In the genomic region with DNA sequence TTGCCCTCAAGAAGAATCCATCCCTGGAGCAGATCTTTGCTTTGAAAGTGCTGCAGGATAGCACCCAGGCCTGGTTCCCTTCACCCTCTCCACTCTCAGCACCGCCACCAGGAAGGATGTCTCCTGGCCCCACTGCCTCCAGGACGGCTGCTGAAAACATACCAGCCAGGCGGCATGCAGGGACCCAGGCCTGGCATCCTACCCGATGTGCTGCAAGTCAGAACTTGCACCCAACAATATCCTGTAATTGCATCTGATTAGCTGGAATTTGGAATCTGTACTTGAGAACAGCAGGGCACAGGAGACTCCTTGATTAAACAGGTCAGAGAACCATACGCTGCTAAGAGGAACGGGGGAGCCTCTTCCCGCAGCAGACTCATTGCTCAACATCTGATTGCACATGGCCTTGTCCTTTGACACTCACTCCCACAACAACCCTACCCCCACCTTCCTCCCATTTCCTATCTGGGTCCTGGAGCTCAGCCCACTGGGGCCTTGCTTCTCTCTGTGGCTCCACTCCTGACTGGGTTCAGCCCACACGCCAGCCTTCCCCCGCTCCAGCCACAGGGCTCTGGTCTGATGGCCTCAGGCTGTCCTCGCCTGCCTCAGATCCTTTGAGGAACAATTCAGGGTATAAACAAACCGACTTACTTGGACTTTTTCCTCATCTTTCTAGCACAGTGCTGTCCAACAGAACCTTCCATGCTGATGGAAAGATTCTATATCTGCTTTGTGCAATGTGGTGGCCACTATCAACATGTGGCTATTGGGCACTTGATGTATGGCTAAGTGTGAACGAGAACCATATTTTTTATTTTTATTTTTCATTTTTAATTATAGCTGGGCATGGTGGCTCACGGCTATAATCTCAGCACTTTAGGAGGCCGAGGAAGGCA, we compare ENCODE assay signal across 1 cellular context.
TF ChIP-seq lines count a peak whose summit lies in the region.

No MANE protein-coding gene starts in this region.

TF ChIP-seq in HepG2, 621 proteins besides CTCF, POLR2A, EP300 and RAD21 (continued from another document and continues in another):
- 0 out of 2 replicates have a peak, but pooled peaks have one; percentile 26 for TF ChIP-seq ZNF468 (CRISPR knock-in tag; IDR thresholded peaks at IDR 0.05)
- peak; percentile 92 for TF ChIP-seq PHF5A (CRISPR knock-in tag; IDR thresholded peaks at IDR 0.05; ENCODE audit: low read depth, unreplicated experiment)
- no peak for TF ChIP-seq AGO1 (IDR thresholded peaks at IDR 0.05; ENCODE audit: low read depth, low read length, poor library complexity, severe bottlenecking)
- peak; percentile 98 for TF ChIP-seq HOXA5 (CRISPR knock-in tag; IDR thresholded peaks at IDR 0.05)
- peak; percentile 100 for TF ChIP-seq SALL1 (CRISPR knock-in tag; IDR thresholded peaks at IDR 0.05)
- TF ChIP-seq ZNF180 (CRISPR knock-in tag; IDR thresholded peaks at IDR 0.05; ENCODE audit: borderline replicate concordance, low read depth), result no peak
- TF ChIP-seq STAG1 (CRISPR knock-in tag; IDR thresholded peaks at IDR 0.05), result peak; percentile 52
- TF ChIP-seq KLF16 (CRISPR knock-in tag; IDR thresholded peaks at IDR 0.05), result peak in 1 of 2 experiments; percentile 100; a peak in 2 of 4 replicates
- peak; percentile 97 for TF ChIP-seq SMYD3 (CRISPR knock-in tag; IDR thresholded peaks at IDR 0.05)
- TF ChIP-seq SALL2 (CRISPR knock-in tag; IDR thresholded peaks at IDR 0.05), result peak; percentile 89
- TF ChIP-seq SP1 (IDR thresholded peaks at IDR 0.05), result no peak
- TF ChIP-seq SP1 (CRISPR knock-in tag; IDR thresholded peaks at IDR 0.05), result peak; percentile 44
- no peak for TF ChIP-seq PTBP1 (IDR thresholded peaks at IDR 0.05; ENCODE audit: low read depth, low read length, poor library complexity, severe bottlenecking)
- TF ChIP-seq ZNF160 (CRISPR knock-in tag; IDR thresholded peaks at IDR 0.05), result peak; percentile 92
- TF ChIP-seq ZBTB3 (CRISPR knock-in tag; IDR thresholded peaks at IDR 0.05; ENCODE audit: borderline replicate concordance, low read depth), result peak; percentile 93
- TF ChIP-seq ATF7-NPFF (CRISPR knock-in tag; IDR thresholded peaks at IDR 0.05; ENCODE audit: low read depth), result 0 out of 2 replicates have a peak, but pooled peaks have one; percentile 17
- TF ChIP-seq, protein P1, sequence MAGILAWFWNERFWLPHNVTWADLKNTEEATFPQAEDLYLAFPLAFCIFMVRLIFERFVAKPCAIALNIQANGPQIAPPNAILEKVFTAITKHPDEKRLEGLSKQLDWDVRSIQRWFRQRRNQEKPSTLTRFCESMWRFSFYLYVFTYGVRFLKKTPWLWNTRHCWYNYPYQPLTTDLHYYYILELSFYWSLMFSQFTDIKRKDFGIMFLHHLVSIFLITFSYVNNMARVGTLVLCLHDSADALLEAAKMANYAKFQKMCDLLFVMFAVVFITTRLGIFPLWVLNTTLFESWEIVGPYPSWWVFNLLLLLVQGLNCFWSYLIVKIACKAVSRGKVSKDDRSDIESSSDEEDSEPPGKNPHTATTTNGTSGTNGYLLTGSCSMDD (CRISPR knock-in tag; IDR thresholded peaks at IDR 0.05), result no peak
- peak; percentile 58; the same call in 1 of the 2 replicates for TF ChIP-seq SATB2 (CRISPR knock-in tag; IDR thresholded peaks at IDR 0.05)
- no peak for TF ChIP-seq ZNF10 (CRISPR knock-in tag; IDR thresholded peaks at IDR 0.05; ENCODE audit: borderline replicate concordance, low read depth)
- peak; percentile 97; the same call in 1 of the 2 replicates for TF ChIP-seq KDM4B (CRISPR knock-in tag; IDR thresholded peaks at IDR 0.05)
- peak; percentile 99 for TF ChIP-seq RXRA (CRISPR knock-in tag; IDR thresholded peaks at IDR 0.05)
- TF ChIP-seq, protein P2, sequence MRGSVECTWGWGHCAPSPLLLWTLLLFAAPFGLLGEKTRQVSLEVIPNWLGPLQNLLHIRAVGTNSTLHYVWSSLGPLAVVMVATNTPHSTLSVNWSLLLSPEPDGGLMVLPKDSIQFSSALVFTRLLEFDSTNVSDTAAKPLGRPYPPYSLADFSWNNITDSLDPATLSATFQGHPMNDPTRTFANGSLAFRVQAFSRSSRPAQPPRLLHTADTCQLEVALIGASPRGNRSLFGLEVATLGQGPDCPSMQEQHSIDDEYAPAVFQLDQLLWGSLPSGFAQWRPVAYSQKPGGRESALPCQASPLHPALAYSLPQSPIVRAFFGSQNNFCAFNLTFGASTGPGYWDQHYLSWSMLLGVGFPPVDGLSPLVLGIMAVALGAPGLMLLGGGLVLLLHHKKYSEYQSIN (CRISPR knock-in tag; IDR thresholded peaks at IDR 0.05; ENCODE audit: borderline replicate concordance), result no peak
- peak; percentile 86 for TF ChIP-seq NRL (CRISPR knock-in tag; IDR thresholded peaks at IDR 0.05; ENCODE audit: borderline replicate concordance)
- TF ChIP-seq U2AF1 (optimal IDR thresholded peaks at IDR 0.05; ENCODE audit: low read depth, low read length), result peak; percentile 78
- TF ChIP-seq, protein P3, sequence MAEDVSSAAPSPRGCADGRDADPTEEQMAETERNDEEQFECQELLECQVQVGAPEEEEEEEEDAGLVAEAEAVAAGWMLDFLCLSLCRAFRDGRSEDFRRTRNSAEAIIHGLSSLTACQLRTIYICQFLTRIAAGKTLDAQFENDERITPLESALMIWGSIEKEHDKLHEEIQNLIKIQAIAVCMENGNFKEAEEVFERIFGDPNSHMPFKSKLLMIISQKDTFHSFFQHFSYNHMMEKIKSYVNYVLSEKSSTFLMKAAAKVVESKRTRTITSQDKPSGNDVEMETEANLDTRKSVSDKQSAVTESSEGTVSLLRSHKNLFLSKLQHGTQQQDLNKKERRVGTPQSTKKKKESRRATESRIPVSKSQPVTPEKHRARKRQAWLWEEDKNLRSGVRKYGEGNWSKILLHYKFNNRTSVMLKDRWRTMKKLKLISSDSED (CRISPR knock-in tag; IDR thresholded peaks at IDR 0.05), result no peak
- peak; percentile 54; the same call in 1 of the 2 replicates for TF ChIP-seq ZNF737 (CRISPR knock-in tag; IDR thresholded peaks at IDR 0.05; ENCODE audit: borderline replicate concordance)
- peak; percentile 30; the same call in 1 of the 2 replicates for TF ChIP-seq RFX3 (CRISPR knock-in tag; IDR thresholded peaks at IDR 0.05)
- peak; percentile 94 for TF ChIP-seq ZBTB20 (CRISPR knock-in tag; IDR thresholded peaks at IDR 0.05; ENCODE audit: borderline replicate concordance, low read depth)
- TF ChIP-seq, protein P4, sequence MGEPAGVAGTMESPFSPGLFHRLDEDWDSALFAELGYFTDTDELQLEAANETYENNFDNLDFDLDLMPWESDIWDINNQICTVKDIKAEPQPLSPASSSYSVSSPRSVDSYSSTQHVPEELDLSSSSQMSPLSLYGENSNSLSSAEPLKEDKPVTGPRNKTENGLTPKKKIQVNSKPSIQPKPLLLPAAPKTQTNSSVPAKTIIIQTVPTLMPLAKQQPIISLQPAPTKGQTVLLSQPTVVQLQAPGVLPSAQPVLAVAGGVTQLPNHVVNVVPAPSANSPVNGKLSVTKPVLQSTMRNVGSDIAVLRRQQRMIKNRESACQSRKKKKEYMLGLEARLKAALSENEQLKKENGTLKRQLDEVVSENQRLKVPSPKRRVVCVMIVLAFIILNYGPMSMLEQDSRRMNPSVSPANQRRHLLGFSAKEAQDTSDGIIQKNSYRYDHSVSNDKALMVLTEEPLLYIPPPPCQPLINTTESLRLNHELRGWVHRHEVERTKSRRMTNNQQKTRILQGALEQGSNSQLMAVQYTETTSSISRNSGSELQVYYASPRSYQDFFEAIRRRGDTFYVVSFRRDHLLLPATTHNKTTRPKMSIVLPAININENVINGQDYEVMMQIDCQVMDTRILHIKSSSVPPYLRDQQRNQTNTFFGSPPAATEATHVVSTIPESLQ (CRISPR knock-in tag; conservative IDR thresholded peaks at IDR 0.05), result peak; percentile 79
- TF ChIP-seq MED1 (CRISPR knock-in tag; IDR thresholded peaks at IDR 0.05), result peak; percentile 100
- TF ChIP-seq MXD4 (CRISPR knock-in tag; IDR thresholded peaks at IDR 0.05), result peak; percentile 92
- TF ChIP-seq ZNF12 (CRISPR knock-in tag; IDR thresholded peaks at IDR 0.05), result peak; percentile 100
- TF ChIP-seq SRSF9 (IDR thresholded peaks at IDR 0.05; ENCODE audit: borderline replicate concordance, insufficient read depth, low read depth, low read length, poor library complexity, severe bottlenecking), result no peak
- TF ChIP-seq ZNF552 (CRISPR knock-in tag; IDR thresholded peaks at IDR 0.05; ENCODE audit: borderline replicate concordance), result peak; percentile 74; the same call in 1 of the 2 replicates
- peak; percentile 100 for TF ChIP-seq DPF2 (CRISPR knock-in tag; IDR thresholded peaks at IDR 0.05; ENCODE audit: borderline replicate concordance, low read depth)
- peak; percentile 100 for TF ChIP-seq HNF4A (CRISPR knock-in tag; IDR thresholded peaks at IDR 0.05)
- TF ChIP-seq ZNF672 (CRISPR knock-in tag; IDR thresholded peaks at IDR 0.05), result no peak
- peak; percentile 66; the same call in 1 of the 2 replicates for TF ChIP-seq SSRP1 (CRISPR knock-in tag; IDR thresholded peaks at IDR 0.05)
- no peak for TF ChIP-seq ZSCAN12 (CRISPR knock-in tag; IDR thresholded peaks at IDR 0.05)
- TF ChIP-seq, protein P5, sequence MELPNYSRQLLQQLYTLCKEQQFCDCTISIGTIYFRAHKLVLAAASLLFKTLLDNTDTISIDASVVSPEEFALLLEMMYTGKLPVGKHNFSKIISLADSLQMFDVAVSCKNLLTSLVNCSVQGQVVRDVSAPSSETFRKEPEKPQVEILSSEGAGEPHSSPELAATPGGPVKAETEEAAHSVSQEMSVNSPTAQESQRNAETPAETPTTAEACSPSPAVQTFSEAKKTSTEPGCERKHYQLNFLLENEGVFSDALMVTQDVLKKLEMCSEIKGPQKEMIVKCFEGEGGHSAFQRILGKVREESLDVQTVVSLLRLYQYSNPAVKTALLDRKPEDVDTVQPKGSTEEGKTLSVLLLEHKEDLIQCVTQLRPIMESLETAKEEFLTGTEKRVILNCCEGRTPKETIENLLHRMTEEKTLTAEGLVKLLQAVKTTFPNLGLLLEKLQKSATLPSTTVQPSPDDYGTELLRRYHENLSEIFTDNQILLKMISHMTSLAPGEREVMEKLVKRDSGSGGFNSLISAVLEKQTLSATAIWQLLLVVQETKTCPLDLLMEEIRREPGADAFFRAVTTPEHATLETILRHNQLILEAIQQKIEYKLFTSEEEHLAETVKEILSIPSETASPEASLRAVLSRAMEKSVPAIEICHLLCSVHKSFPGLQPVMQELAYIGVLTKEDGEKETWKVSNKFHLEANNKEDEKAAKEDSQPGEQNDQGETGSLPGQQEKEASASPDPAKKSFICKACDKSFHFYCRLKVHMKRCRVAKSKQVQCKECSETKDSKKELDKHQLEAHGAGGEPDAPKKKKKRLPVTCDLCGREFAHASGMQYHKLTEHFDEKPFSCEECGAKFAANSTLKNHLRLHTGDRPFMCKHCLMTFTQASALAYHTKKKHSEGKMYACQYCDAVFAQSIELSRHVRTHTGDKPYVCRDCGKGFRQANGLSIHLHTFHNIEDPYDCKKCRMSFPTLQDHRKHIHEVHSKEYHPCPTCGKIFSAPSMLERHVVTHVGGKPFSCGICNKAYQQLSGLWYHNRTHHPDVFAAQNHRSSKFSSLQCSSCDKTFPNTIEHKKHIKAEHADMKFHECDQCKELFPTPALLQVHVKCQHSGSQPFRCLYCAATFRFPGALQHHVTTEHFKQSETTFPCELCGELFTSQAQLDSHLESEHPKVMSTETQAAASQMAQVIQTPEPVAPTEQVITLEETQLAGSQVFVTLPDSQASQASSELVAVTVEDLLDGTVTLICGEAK (IDR thresholded peaks at IDR 0.05), result no peak
- TF ChIP-seq, protein P5 (CRISPR knock-in tag; IDR thresholded peaks at IDR 0.05), result peak; percentile 87
- no peak for TF ChIP-seq TCF7L2 (IDR thresholded peaks at IDR 0.05; ENCODE audit: low read depth, low read length)
- TF ChIP-seq, protein P6, sequence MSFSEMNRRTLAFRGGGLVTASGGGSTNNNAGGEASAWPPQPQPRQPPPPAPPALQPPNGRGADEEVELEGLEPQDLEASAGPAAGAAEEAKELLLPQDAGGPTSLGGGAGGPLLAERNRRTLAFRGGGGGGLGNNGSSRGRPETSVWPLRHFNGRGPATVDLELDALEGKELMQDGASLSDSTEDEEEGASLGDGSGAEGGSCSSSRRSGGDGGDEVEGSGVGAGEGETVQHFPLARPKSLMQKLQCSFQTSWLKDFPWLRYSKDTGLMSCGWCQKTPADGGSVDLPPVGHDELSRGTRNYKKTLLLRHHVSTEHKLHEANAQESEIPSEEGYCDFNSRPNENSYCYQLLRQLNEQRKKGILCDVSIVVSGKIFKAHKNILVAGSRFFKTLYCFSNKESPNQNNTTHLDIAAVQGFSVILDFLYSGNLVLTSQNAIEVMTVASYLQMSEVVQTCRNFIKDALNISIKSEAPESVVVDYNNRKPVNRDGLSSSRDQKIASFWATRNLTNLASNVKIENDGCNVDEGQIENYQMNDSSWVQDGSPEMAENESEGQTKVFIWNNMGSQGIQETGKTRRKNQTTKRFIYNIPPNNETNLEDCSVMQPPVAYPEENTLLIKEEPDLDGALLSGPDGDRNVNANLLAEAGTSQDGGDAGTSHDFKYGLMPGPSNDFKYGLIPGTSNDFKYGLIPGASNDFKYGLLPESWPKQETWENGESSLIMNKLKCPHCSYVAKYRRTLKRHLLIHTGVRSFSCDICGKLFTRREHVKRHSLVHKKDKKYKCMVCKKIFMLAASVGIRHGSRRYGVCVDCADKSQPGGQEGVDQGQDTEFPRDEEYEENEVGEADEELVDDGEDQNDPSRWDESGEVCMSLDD (CRISPR knock-in tag; IDR thresholded peaks at IDR 0.05; ENCODE audit: borderline replicate concordance), result peak; percentile 89; the same call in 1 of the 2 replicates
- TF ChIP-seq RCOR2 (CRISPR knock-in tag; IDR thresholded peaks at IDR 0.05), result peak; percentile 97
- TF ChIP-seq ZMYM3 (CRISPR knock-in tag; IDR thresholded peaks at IDR 0.05), result peak; percentile 98
- TF ChIP-seq ZBTB7A (CRISPR knock-in tag; IDR thresholded peaks at IDR 0.05), result peak; percentile 87; the same call in 1 of the 2 replicates
